In genomic region chr4:185810746-185811508, GRCh38 we compare ENCODE assay signal across 1 cellular context.
TF ChIP-seq lines count a peak whose summit lies in the region.

No MANE protein-coding gene starts in this region.

TF ChIP-seq in SK-N-SH, 30 proteins besides CTCF, POLR2A, EP300 and RAD21 (continued from another document):
- TF ChIP-seq TEAD4 (IDR thresholded peaks at IDR 0.05; ENCODE audit: borderline replicate concordance, insufficient read depth) (no peak), MEF2A (IDR thresholded peaks at IDR 0.05; ENCODE audit: borderline replicate concordance, low read depth) (no peak), YY1 (IDR thresholded peaks at IDR 0.05; ENCODE audit: low read depth) (no peak), USF2 (IDR thresholded peaks at IDR 0.05; ENCODE audit: borderline replicate concordance, low read depth, low read length) (no peak), GABPA (IDR thresholded peaks at IDR 0.05; ENCODE audit: low read depth) (no peak), EZH2phosphoT487 (IDR thresholded peaks at IDR 0.05; ENCODE audit: borderline replicate concordance, low read depth) (no peak), ELF1 (IDR thresholded peaks at IDR 0.05) (no peak)
